ENCODE assay signal across 13 cellular contexts in genomic region chr2:232522855-232523681, GRCh38. TPM values are rescaled to one million over a fixed set of nuclear protein-coding genes. Genes with fewer than 3 reads are reported as not detected.
DNase-seq lines count a peak whose midpoint lies in the region; ATAC-seq and TF ChIP-seq lines count a peak whose summit lies in the region.
"Had no signal": no experiment of that assay in that cellular context is flagged by ENCODE, and none has a peak within 500 bp of the region (broad histone marks: within the 10 kb centered on the region; RNA-seq: fewer than 3 reads in every experiment).

No MANE protein-coding gene starts in this region.

- peak; percentile 2 for ATAC-seq in stimulated activated naive CD8-positive, alpha-beta T cell treated with anti-CD3 and anti-CD28 coated beads, Interleukin-15, amount 100 ng/mL, for 72 hours
- ATAC-seq in stimulated activated naive CD8-positive, alpha-beta T cell treated with anti-CD3 and anti-CD28 coated beads, Interleukin-15, Interleukin-2, amounts not matched to agents 100 U/mL and 50 U/mL, for 24 hours, result no peak
- ATAC-seq in memory B cell (ENCODE audit: low read depth), result peak; percentile 22
- no peak for ATAC-seq in thoracic aorta (ENCODE audit: insufficient number of reproducible peaks, low FRiP score, low read depth)

- H3K4me1 ChIP-seq in thoracic aorta (ENCODE audit: control insufficient read depth in 1 of 2, low read depth in 2 of 2), result peaks cover 7 to 33% of the 10 kb centered on the region in 2 donors

- H3K27ac ChIP-seq in WERI-Rb-1, result no peak overlapping the region
- H3K27ac ChIP-seq in thoracic aorta, result no peak overlapping the region
- H3K27ac ChIP-seq: GM23248, SJCRH30 had no signal

- H3K4me3 Mint-ChIP-seq in stimulated activated naive CD8-positive, alpha-beta T cell treated with anti-CD3 and anti-CD28 coated beads, Interleukin-15, amount 100 ng/mL, for 72 hours, result peak overlapping the region; percentile 39 to 42
- H3K4me3 Mint-ChIP-seq in memory B cell, result peak overlapping the region; percentile 50

- H3K9me3 ChIP-seq in WERI-Rb-1 (ENCODE audit: severe bottlenecking) (no peaks in the 10 kb centered on the region), thoracic aorta (no peaks in the 10 kb centered on the region)
- H3K9me3 ChIP-seq: SJCRH30 had no signal

- peak overlapping the region; percentile 48 for H3K4me3 ChIP-seq in WERI-Rb-1 (ENCODE audit: low read depth, low read length)
- peak overlapping the region; percentile 65 for H3K4me3 ChIP-seq in thoracic aorta

- H3K36me3 Mint-ChIP-seq in memory B cell, result no peaks in the 10 kb centered on the region

- H3K27me3 ChIP-seq in WERI-Rb-1 (ENCODE audit: insufficient read depth, low read depth, severe bottlenecking), result peaks cover 24% of the 10 kb centered on the region
- peaks cover 17% of the 10 kb centered on the region for H3K27me3 ChIP-seq in thoracic aorta (replicated peaks; ENCODE audit: insufficient read depth)

- peaks cover 74% of the 10 kb centered on the region for H3K27me3 Mint-ChIP-seq in stimulated activated naive CD8-positive, alpha-beta T cell treated with anti-CD3 and anti-CD28 coated beads, Interleukin-15, amount 100 ng/mL, for 72 hours
- H3K27me3 Mint-ChIP-seq in memory B cell, result peaks cover 38% of the 10 kb centered on the region

- no peak overlapping the region for H3K27ac Mint-ChIP-seq in stimulated activated naive CD8-positive, alpha-beta T cell treated with anti-CD3 and anti-CD28 coated beads, Interleukin-15, amount 100 ng/mL, for 72 hours
- H3K27ac Mint-ChIP-seq in memory B cell, result no peak overlapping the region

- TF ChIP-seq CTCF in WERI-Rb-1 (IDR thresholded peaks at IDR 0.05; ENCODE audit: low read depth, low read length) (no peak), thoracic aorta (IDR thresholded peaks at IDR 0.05) (no peak)

- H3K4me1 Mint-ChIP-seq in stimulated activated naive CD8-positive, alpha-beta T cell treated with anti-CD3 and anti-CD28 coated beads, Interleukin-15, amount 100 ng/mL, for 72 hours, result peaks cover 27% of the 10 kb centered on the region
- peaks cover 8% of the 10 kb centered on the region for H3K4me1 Mint-ChIP-seq in memory B cell

- H3K9me3 Mint-ChIP-seq in stimulated activated naive CD8-positive, alpha-beta T cell treated with anti-CD3 and anti-CD28 coated beads, Interleukin-15, amount 100 ng/mL, for 72 hours, result no peaks in the 10 kb centered on the region
- no peaks in the 10 kb centered on the region for H3K9me3 Mint-ChIP-seq in memory B cell

- H3K36me3 ChIP-seq in WERI-Rb-1, result no peaks in the 10 kb centered on the region
- H3K36me3 ChIP-seq in thoracic aorta, result no peaks in the 10 kb centered on the region
- H3K36me3 ChIP-seq: SJCRH30 had no signal

- no peak for DNase-seq in stimulated activated naive CD8-positive, alpha-beta T cell treated with anti-CD3 and anti-CD28 coated beads, Interleukin-15, amount 100 ng/mL, for 72 hours
- DNase-seq in stimulated activated naive CD8-positive, alpha-beta T cell treated with anti-CD3 and anti-CD28 coated beads, Interleukin-15, Interleukin-2, amounts not matched to agents 100 U/mL and 50 U/mL, for 24 hours, result no peak
- no peak for DNase-seq in WERI-Rb-1
- peak in 1 of 2 donors; percentile 27 for DNase-seq in memory B cell (ENCODE audit: low spot score in 2 of 2)
- no peak for DNase-seq in thoracic aorta (ENCODE audit: low spot score)
- DNase-seq in H4 (ENCODE audit: low spot score), result no peak
- DNase-seq in glomerular visceral epithelial cell (ENCODE audit: extremely low spot score), result no peak
- DNase-seq in C1 segment of cervical spinal cord (lab: John Stamatoyannopoulos, UW), result no peak
- DNase-seq: kidney glomerular epithelial cell, NCI-H1092 had no signal

RNA-seq across cellular contexts. Expression of gene PRSS56, which starts 2.9 kb away (rescaled TPM):
- not detected for total RNA-seq in thoracic aorta
- total RNA-seq in H4 (2014; rRNA removed; shearing (Covaris generic)), result not detected in 2 replicates
- total RNA-seq: chondrocyte, GM23248 had no signal

RNA-seq across cellular contexts. Expression of gene CHRND, which starts 2.9 kb away (rescaled TPM):
- not detected for total RNA-seq in thoracic aorta
- total RNA-seq in H4 (2014; rRNA removed; shearing (Covaris generic)), result not detected in 2 replicates
- total RNA-seq: chondrocyte, GM23248 had no signal

RNA-seq across cellular contexts. Expression of gene CHRNG, which starts 16.4 kb away (rescaled TPM):
- total RNA-seq in thoracic aorta, result not detected
- not detected in 2 replicates for total RNA-seq in H4 (2014; rRNA removed; shearing (Covaris generic))
- total RNA-seq: chondrocyte, GM23248 had no signal

RNA-seq across cellular contexts. Expression of gene TIGD1, which starts 27.3 kb away (rescaled TPM):
- 1 to 10 TPM; 1.8 to 3.1 TPM for total RNA-seq in thoracic aorta
- 4.8 and 5.4 TPM in 2 replicates for total RNA-seq in H4 (2014; rRNA removed; shearing (Covaris generic))

RNA-seq across cellular contexts. Expression of gene EIF4E2, which starts 27.4 kb away (rescaled TPM):
- 10 to 100 TPM; 42.2 to 51.1 TPM for total RNA-seq in thoracic aorta
- total RNA-seq in H4 (2014; rRNA removed; shearing (Covaris generic)), result 97.7 and 277 TPM in 2 replicates

Comparison
In these comparisons a context has a peak if more than half of its experiments do, and no peak if none do; other contexts are left out.
1. ATAC-seq: peak in stimulated activated naive CD8-positive, alpha-beta T cell treated with anti-CD3 and anti-CD28 coated beads, Interleukin-15, amount 100 ng/mL, for 72 hours (single experiment) and memory B cell (single experiment); none in stimulated activated naive CD8-positive, alpha-beta T cell treated with anti-CD3 and anti-CD28 coated beads, Interleukin-15, Interleukin-2, amounts not matched to agents 100 U/mL and 50 U/mL, for 24 hours (single experiment) and thoracic aorta (single experiment).